ENCODE assay signal across 16 cellular contexts in genomic region chr5:6758706-6759105, GRCh38. TPM values are rescaled to one million over a fixed set of nuclear protein-coding genes. Genes with fewer than 3 reads are reported as not detected.
DNase-seq lines count a peak whose midpoint lies in the region; ATAC-seq, FAIRE-seq and TF ChIP-seq lines count a peak whose summit lies in the region.
"Had no signal": no experiment of that assay in that cellular context is flagged by ENCODE, and none has a peak within 500 bp of the region (broad histone marks: within the 10 kb centered on the region; RNA-seq: fewer than 3 reads in every experiment).

No MANE protein-coding gene starts in this region.

- POLR2A ChIA-PET in HCT116 (lab: Charles Lee): no interaction called here
- POLR2A ChIA-PET in GM12878 (lab: Charles Lee): interaction anchor here (0.9 kb wide), 1 partner anchor 30 kb away, joined by 3 read pairs; no protein-coding TSS in a partner anchor
- POLR2A ChIA-PET in naive thymus-derived CD4-positive, alpha-beta T cell (lab: Charles Lee): no interaction called here

- H3K9ac ChIP-seq in HCT116 (ENCODE audit: low read length) (no peak overlapping the region), GM12878 (ENCODE audit: control insufficient read depth, insufficient read depth, low read length) (no peak overlapping the region)

- WGBS in GM12878 (ENCODE audit: insufficient coverage, insufficient replicate concordance, low lambda C conversion rate, missing lambda C conversion rate): 92% methylated on average over 20 of the region's 20 CpGs

- no peak for TF ChIP-seq EP300 in GM12878 (IDR thresholded peaks at IDR 0.05; ENCODE audit: borderline replicate concordance in 1 of 2, control insufficient read depth in 1 of 2, low read depth in 2 of 2, low read length in 2 of 2)

- ATAC-seq in HCT116 (no peak), GM12878 (no peak), GM18858 (IDR thresholded peaks at IDR 0.05; ENCODE audit: unreplicated experiment) (no peak)
- peak; percentile 17 for ATAC-seq in naive thymus-derived CD4-positive, alpha-beta T cell
- ATAC-seq in stimulated activated naive B cell treated with anti-CD40 and anti-IgM and Interleukin-4, amounts not matched to agents 10 μg/mL and 1 μg/mL and 100 μg/mL, for 72 hours (replicated peaks): no peak

- TF ChIP-seq CTCF in HCT116 (IDR thresholded peaks at IDR 0.05 in 2 of 3, conservative IDR thresholded peaks at IDR 0.05 in 1 of 3; ENCODE audit: borderline replicate concordance in 1 of 3, insufficient read depth in 1 of 3, low read depth in 2 of 3, low read length in 2 of 3) (no peak), GM12878 (IDR thresholded peaks at IDR 0.05 in 2 of 3, conservative IDR thresholded peaks at IDR 0.05 in 1 of 3; ENCODE audit: control insufficient read depth in 2 of 3, extremely low read depth in 1 of 3, insufficient read depth in 1 of 3, low read depth in 3 of 3, low read length in 3 of 3) (no peak)

- H3K27me3 ChIP-seq in HCT116 (ENCODE audit: insufficient read depth, low read length) (no peaks in the 10 kb centered on the region), GM12878 (replicated peaks in 1 of 2; ENCODE audit: control insufficient read depth in 2 of 2, insufficient read depth in 2 of 2, low read length in 1 of 2) (no peaks in the 10 kb centered on the region)
- H3K27me3 ChIP-seq in naive thymus-derived CD4-positive, alpha-beta T cell (ENCODE audit: control insufficient read depth in 2 of 2, insufficient read depth in 2 of 2, low read length in 2 of 2): no peaks in the 10 kb centered on the region
- H3K27me3 ChIP-seq: BE2C had no signal

- H3K27ac Mint-ChIP-seq in naive thymus-derived CD4-positive, alpha-beta T cell: no peak overlapping the region
- H3K27ac Mint-ChIP-seq in stimulated activated naive B cell treated with anti-CD40 and anti-IgM and Interleukin-4, amounts not matched to agents 10 μg/mL and 1 μg/mL and 100 μg/mL, for 72 hours: no peak overlapping the region

- DNase-seq in HCT116 (ENCODE audit: low read depth, low spot score): no peak
- no peak for DNase-seq in GM12878 (ENCODE audit: low read depth, low spot score)
- DNase-seq in naive thymus-derived CD4-positive, alpha-beta T cell: no peak
- DNase-seq in stimulated activated naive B cell treated with anti-CD40 and anti-IgM and Interleukin-4, amounts not matched to agents 10 μg/mL and 1 μg/mL and 100 μg/mL, for 72 hours: no peak
- no peak for DNase-seq in NCI-H1436 (lab: John Stamatoyannopoulos, UW)
- DNase-seq in SIG-M5 (lab: John Stamatoyannopoulos, UW): no peak
- DNase-seq: BE2C; CD4-positive, alpha-beta memory T cell; COR-L47; DND-41; GDM1 had no signal

- peaks cover 3 to 40% (median 14%) of the 10 kb centered on the region in 5 donors for H3K36me3 Mint-ChIP-seq in naive thymus-derived CD4-positive, alpha-beta T cell
- H3K36me3 Mint-ChIP-seq in stimulated activated naive B cell treated with anti-CD40 and anti-IgM and Interleukin-4, amounts not matched to agents 10 μg/mL and 1 μg/mL and 100 μg/mL, for 72 hours: peaks cover 43 to 66% of the 10 kb centered on the region in 2 donors

- H3K27ac ChIP-seq in HCT116 (ENCODE audit: low read depth, low read length) (no peak overlapping the region), GM12878 (ENCODE audit: control insufficient read depth, insufficient read depth) (no peak overlapping the region)
- H3K27ac ChIP-seq in naive thymus-derived CD4-positive, alpha-beta T cell (ENCODE audit: low read depth, low read length): no peak overlapping the region
- H3K27ac ChIP-seq: C4-2B had no signal

- in situ Hi-C loops in GM12878 (cut with MboI): no loop called here

- BruUV-seq in HCT116 (replicated peaks; lab: Mats Ljungman, UMichigan) (no TSS peak), GM12878 (replicated peaks; lab: Mats Ljungman, UMichigan) (no TSS peak)

- H3K4me3 Mint-ChIP-seq in naive thymus-derived CD4-positive, alpha-beta T cell: no peak overlapping the region
- H3K4me3 Mint-ChIP-seq in stimulated activated naive B cell treated with anti-CD40 and anti-IgM and Interleukin-4, amounts not matched to agents 10 μg/mL and 1 μg/mL and 100 μg/mL, for 72 hours: peak overlapping the region; percentile 8 to 14
- H3K4me3 Mint-ChIP-seq: CD4-positive, alpha-beta memory T cell; GM23338; H9 had no signal

- FAIRE-seq in GM12878 (lab: Jason Lieb, UNC): no peak
- FAIRE-seq: A549 had no signal

- RAD21 ChIA-PET in HCT116 (lab: Charles Lee; ENCODE audit: low non-redundant PET in 1 of 2, low total read pairs in 2 of 2, uncharacterized antibody in 2 of 2, unreplicated experiment in 2 of 2) (no interaction called here), GM12878 (lab: Charles Lee; ENCODE audit: unreplicated experiment) (no interaction called here)

- H3K4me1 ChIP-seq in HCT116 (ENCODE audit: control insufficient read depth in 1 of 2, insufficient read depth in 2 of 2, low read length in 2 of 2) (peaks cover 0 to 8% of the 10 kb centered on the region in 2 experiments; a peak in 1 of 4 replicates), GM12878 (ENCODE audit: control insufficient read depth, insufficient read depth, low read length) (no peaks in the 10 kb centered on the region)
- no peaks in the 10 kb centered on the region for H3K4me1 ChIP-seq in naive thymus-derived CD4-positive, alpha-beta T cell (ENCODE audit: control insufficient read depth in 2 of 2, insufficient read depth in 2 of 2, low read length in 2 of 2)
- H3K4me1 ChIP-seq: BE2C had no signal

- H3K4me3 ChIP-seq in HCT116 (replicated peaks in 1 of 2; ENCODE audit: low read depth in 1 of 2, low read length in 2 of 2) (no peak overlapping the region), GM12878 (no peak overlapping the region)
- H3K4me3 ChIP-seq in naive thymus-derived CD4-positive, alpha-beta T cell (ENCODE audit: low read length): no peak overlapping the region
- H3K4me3 ChIP-seq: A549, GM23338 had no signal

- H3K9me3 Mint-ChIP-seq in naive thymus-derived CD4-positive, alpha-beta T cell: no peaks in the 10 kb centered on the region
- peaks cover 0 to 1% of the 10 kb centered on the region in 2 donors for H3K9me3 Mint-ChIP-seq in stimulated activated naive B cell treated with anti-CD40 and anti-IgM and Interleukin-4, amounts not matched to agents 10 μg/mL and 1 μg/mL and 100 μg/mL, for 72 hours
- H3K9me3 Mint-ChIP-seq: CD4-positive, alpha-beta memory T cell; GM23338; H9 had no signal

- H3K9me2 ChIP-seq in HCT116 (ENCODE audit: insufficient read depth): no peaks in the 10 kb centered on the region

- H2AFZ ChIP-seq in HCT116 (ENCODE audit: low read depth, low read length, poor library complexity, severe bottlenecking) (no peak overlapping the region), GM12878 (ENCODE audit: control insufficient read depth, low read depth, low read length) (no peak overlapping the region)
- H2AFZ ChIP-seq: GM23338 had no signal

- H4K20me1 ChIP-seq in HCT116 (ENCODE audit: insufficient read depth): no peaks in the 10 kb centered on the region
- H4K20me1 ChIP-seq in GM12878 (ENCODE audit: control insufficient read depth, insufficient read depth): no peaks in the 10 kb centered on the region

- TF ChIP-seq POLR2A in HCT116 (IDR thresholded peaks at IDR 0.05; ENCODE audit: borderline replicate concordance, extremely low read depth, insufficient read depth, insufficient read length) (no peak), GM12878 (IDR thresholded peaks at IDR 0.05; ENCODE audit: low read depth, low read length) (0 out of 2 replicates have a peak, but pooled peaks have one; percentile 13)

- CTCF ChIA-PET in HCT116 (lab: Charles Lee) (no interaction called here), GM12878 (lab: Yijun Ruan, JAX) (no interaction called here)
- CTCF ChIA-PET in naive thymus-derived CD4-positive, alpha-beta T cell (lab: Charles Lee): no interaction called here

- H3K27me3 Mint-ChIP-seq in naive thymus-derived CD4-positive, alpha-beta T cell: no peaks in the 10 kb centered on the region
- no peaks in the 10 kb centered on the region for H3K27me3 Mint-ChIP-seq in stimulated activated naive B cell treated with anti-CD40 and anti-IgM and Interleukin-4, amounts not matched to agents 10 μg/mL and 1 μg/mL and 100 μg/mL, for 72 hours
- H3K27me3 Mint-ChIP-seq: CD4-positive, alpha-beta memory T cell had no signal

- H3K36me3 ChIP-seq in HCT116 (ENCODE audit: control insufficient read depth in 1 of 2, insufficient read depth in 2 of 2, low read length in 2 of 2) (peaks cover 21 to 23% of the 10 kb centered on the region in 2 experiments; a peak in 3 of 4 replicates), GM12878 (ENCODE audit: control insufficient read depth in 2 of 2, insufficient read depth in 2 of 2, low read length in 1 of 2) (peaks cover 17 to 22% of the 10 kb centered on the region in 2 experiments)
- peaks cover 14 to 32% (median 16%) of the 10 kb centered on the region in 3 experiments for H3K36me3 ChIP-seq in naive thymus-derived CD4-positive, alpha-beta T cell (ENCODE audit: control insufficient read depth in 2 of 3, insufficient read depth in 3 of 3, low read length in 3 of 3)

- SMC1A ChIA-PET in GM12878 (lab: Charles Lee; ENCODE audit: uncharacterized antibody, unreplicated experiment): no interaction called here

- H3K9me3 ChIP-seq in HCT116 (ENCODE audit: control insufficient read depth in 1 of 2, insufficient read depth in 1 of 2, low read depth in 1 of 2, low read length in 2 of 2) (no peaks in the 10 kb centered on the region), GM12878 (replicated peaks; ENCODE audit: control insufficient read depth, insufficient read depth, low read length) (no peaks in the 10 kb centered on the region)
- H3K9me3 ChIP-seq in naive thymus-derived CD4-positive, alpha-beta T cell (ENCODE audit: control insufficient read depth in 2 of 3, low read length in 3 of 3): no peaks in the 10 kb centered on the region
- H3K9me3 ChIP-seq: A549, BE2C had no signal

- no peaks in the 10 kb centered on the region for H3K4me1 Mint-ChIP-seq in naive thymus-derived CD4-positive, alpha-beta T cell
- peaks cover 2% of the 10 kb centered on the region in 2 donors for H3K4me1 Mint-ChIP-seq in stimulated activated naive B cell treated with anti-CD40 and anti-IgM and Interleukin-4, amounts not matched to agents 10 μg/mL and 1 μg/mL and 100 μg/mL, for 72 hours
- H3K4me1 Mint-ChIP-seq: CD4-positive, alpha-beta memory T cell; GM23338; H9 had no signal

- intact Hi-C loops in HCT116 (cut with micrococcal nuclease): no loop called here
- intact Hi-C loops in GM12878 (cut with micrococcal nuclease; ENCODE audit: unreplicated experiment): no loop called here
- intact Hi-C loops in naive thymus-derived CD4-positive, alpha-beta T cell (cut with micrococcal nuclease): no loop called here

- TF ChIP-seq RAD21 in HCT116 (IDR thresholded peaks at IDR 0.05; ENCODE audit: low read depth) (no peak), GM12878 (IDR thresholded peaks at IDR 0.05; ENCODE audit: insufficient read depth, low read depth, low read length) (no peak)

- no peak overlapping the region for H3K4me2 ChIP-seq in HCT116 (ENCODE audit: low read length)
- no peak overlapping the region for H3K4me2 ChIP-seq in GM12878 (ENCODE audit: control insufficient read depth, insufficient read depth)
- H3K4me2 ChIP-seq: A549, GM23338 had no signal

- H3K79me2 ChIP-seq in HCT116 (ENCODE audit: insufficient read depth, low read length): no peaks in the 10 kb centered on the region
- no peaks in the 10 kb centered on the region for H3K79me2 ChIP-seq in GM12878 (ENCODE audit: control insufficient read depth, insufficient read depth, low read length)

RNA-seq across cellular contexts. Expression of gene TENT4A, which starts 45.5 kb away (rescaled TPM):
- total RNA-seq in HCT116 (2021; ENCODE audit: unreplicated experiment) (39.8 TPM), GM12878 (2014; rRNA removed) (15.4 and 18.3 TPM in 2 replicates), GM12878 (2014; rRNA removed; fragmentation: Illumina TruSeq; extraction: Trizol) (14.4 and 18.4 TPM in 2 replicates), GM12878 (2021) (26.1 and 30.6 TPM in 2 replicates)
- polyA plus RNA-seq in HCT116 (2012): 31.4 and 32.4 TPM in 2 replicates
- total RNA-seq in GM12878 (2013; cell fraction: nucleolus; rRNA removed): 184 and 188 TPM in 2 replicates
- 13.0 TPM for polyA plus RNA-seq in GM12878 (2011; ENCODE audit: low read depth)
- polyA plus RNA-seq in GM12878 (2011; rRNA removed) (8.7 and 10.5 TPM in 2 replicates), GM12878 (2014; fragmentation: Illumina TruSeq; extraction: Trizol) (18.4 and 27.5 TPM in 2 replicates), GM12878 (2014; fragmentation: Nextera tagmentation; extraction: Ambion mirVana) (1 to 10 TPM; 1.4 to 2.8 TPM), GM12878 (2014; rRNA removed) (25.8 and 28.7 TPM in 2 replicates), GM12878 (2016; fragmentation: Nextera tagmentation; extraction: Ambion mirVana) (1 to 10 TPM; 2.5 to 3.4 TPM)
- polyA plus RNA-seq in GM12878 (2011; cell fraction: cytosol; rRNA removed): 7.8 and 8.6 TPM in 2 replicates
- 101 and 119 TPM in 2 replicates for polyA plus RNA-seq in GM12878 (2011; cell fraction: nucleus; rRNA removed)
- polyA plus RNA-seq in GM12878 (2012): 23.9 and 25.8 TPM in 2 replicates
- 20.3 and 25.2 TPM in 2 replicates for polyA minus RNA-seq in GM12878 (2011; rRNA and poly(A)+ RNA removed)
- polyA minus RNA-seq in GM12878 (2011; cell fraction: cytosol; rRNA and poly(A)+ RNA removed): 11.1 and 12.5 TPM in 2 replicates
- 49.2 and 70.5 TPM in 2 replicates for polyA minus RNA-seq in GM12878 (2011; cell fraction: nucleus; rRNA and poly(A)+ RNA removed)
- 10 to 100 TPM; 34.9 to 61.4 (median 52.2) TPM for total RNA-seq in naive thymus-derived CD4-positive, alpha-beta T cell
- polyA plus RNA-seq in naive thymus-derived CD4-positive, alpha-beta T cell: 1 to 10 TPM; 1.6 to 2.2 TPM

Comparison
In these comparisons a context has a peak if more than half of its experiments do, and no peak if none do; other contexts are left out.
1. H3K4me3 Mint-ChIP-seq: peak in stimulated activated naive B cell treated with anti-CD40 and anti-IgM and Interleukin-4, amounts not matched to agents 10 μg/mL and 1 μg/mL and 100 μg/mL, for 72 hours (2 of 2); none in naive thymus-derived CD4-positive, alpha-beta T cell (0 of 10).
2. Of the 18 proteins assayed by ChIP-seq in both GM12878 and HCT116: peak only in GM12878: POLR2A; only in HCT116: POLR2AphosphoS5; in both: none; in neither: 16.